In genomic region chr9:125343518-125344284, GRCh38 we compare ENCODE assay signal across 12 cellular contexts.
A peak's percentile ranks its signal among the peaks of the same experiment; 100 is the strongest.
DNase-seq lines count a peak whose midpoint lies in the region; ATAC-seq, FAIRE-seq and TF ChIP-seq lines count a peak whose summit lies in the region.
"Had no signal": no experiment of that assay in that cellular context is flagged by ENCODE, and none has a peak within 500 bp of the region (broad histone marks: within the 10 kb centered on the region; RNA-seq: fewer than 3 reads in every experiment).

No MANE protein-coding gene starts in this region.

- CTCF ChIA-PET in K562 (lab: Yijun Ruan, JAX; ENCODE audit: low intra/inter-chr PET ratio), result no interaction called here

- TF ChIP-seq RAD21 in K562 (CRISPR knock-in tag; conservative IDR thresholded peaks at IDR 0.05 in 1 of 2, IDR thresholded peaks at IDR 0.05 in 1 of 2), result no peak

- H3K27me3 ChIP-seq in MG63 (no peaks in the 10 kb centered on the region), K562 (ENCODE audit: control insufficient read depth in 2 of 2, insufficient read depth in 2 of 2, low read length in 2 of 2) (no peaks in the 10 kb centered on the region), iPS-20b (ENCODE audit: insufficient read depth, low read length) (no peaks in the 10 kb centered on the region)
- H3K27me3 ChIP-seq: neutrophil had no signal

- no peaks in the 10 kb centered on the region for H3K9me3 ChIP-seq in MG63
- H3K9me3 ChIP-seq in K562 (replicated peaks; ENCODE audit: control insufficient read depth, insufficient read depth, low read depth, low read length), result no peaks in the 10 kb centered on the region
- no peaks in the 10 kb centered on the region for H3K9me3 ChIP-seq in iPS-20b (ENCODE audit: insufficient read depth, low read depth, low read length)
- H3K9me3 ChIP-seq: neutrophil had no signal

- H2AFZ ChIP-seq in K562 (ENCODE audit: low read depth, low read length), result no peak overlapping the region

- H3K4me3 ChIP-seq in MG63 (no peak overlapping the region), K562 (no peak overlapping the region), iPS-20b (ENCODE audit: low read length) (peak overlapping the region; percentile 9; the same call in 1 of the 2 replicates)

- no peak overlapping the region for H3K4me2 ChIP-seq in K562 (ENCODE audit: insufficient read depth, low read length)

- H3K4me1 ChIP-seq in K562 (replicated peaks in 1 of 2; ENCODE audit: control insufficient read depth in 2 of 2, insufficient read depth in 2 of 2, low read length in 2 of 2) (no peaks in the 10 kb centered on the region), iPS-20b (ENCODE audit: insufficient read depth, low read length) (peaks cover 19% of the 10 kb centered on the region)

- H3K36me3 ChIP-seq in MG63 (peaks cover 57% of the 10 kb centered on the region), K562 (ENCODE audit: control insufficient read depth, insufficient read depth, low read length) (peaks cover 91% of the 10 kb centered on the region), iPS-20b (ENCODE audit: insufficient read depth, low read depth, low read length) (peaks cover 39% of the 10 kb centered on the region)

- TF ChIP-seq CTCF in K562 (IDR thresholded peaks at IDR 0.05 in 2 of 3, conservative IDR thresholded peaks at IDR 0.05 in 1 of 3; ENCODE audit: insufficient read depth in 2 of 3, low read depth in 1 of 3, low read length in 3 of 3), result no peak
- TF ChIP-seq CTCF in GM20000 (IDR thresholded peaks at IDR 0.05; ENCODE audit: extremely low read depth, missing control alignments), result no peak

- TF ChIP-seq POLR2A in K562 (conservative IDR thresholded peaks at IDR 0.05), result no peak

- no TSS peak for BruUV-seq in K562 (replicated peaks; lab: Mats Ljungman, UMichigan)

- DNase-seq in AG08396 (ENCODE audit: low spot score), result peak; percentile 23
- DNase-seq in MG63, result peak; percentile 72
- no peak for DNase-seq in K562 (ENCODE audit: extremely low read depth in 1 of 4, low spot score in 3 of 4)
- DNase-seq in activated naive CD4-positive, alpha-beta T cell (lab: John Stamatoyannopoulos, UW), result no peak
- DNase-seq in NCI-H1048 (lab: John Stamatoyannopoulos, UW), result no peak
- DNase-seq in GM20000 (ENCODE audit: low spot score), result no peak
- DNase-seq: MV-4-11 had no signal

- FAIRE-seq in K562 (lab: Jason Lieb, UNC), result no peak
- FAIRE-seq: colon had no signal

- H3K79me2 ChIP-seq in K562 (ENCODE audit: control insufficient read depth, insufficient read depth, low read length), result no peaks in the 10 kb centered on the region

- TF ChIP-seq EP300 in K562 (IDR thresholded peaks at IDR 0.05; ENCODE audit: low read length), result no peak

- H3K27ac ChIP-seq in K562 (ENCODE audit: extremely low read depth, low read depth, low read length) (no peak overlapping the region), iPS-20b (ENCODE audit: low read length) (no peak overlapping the region)
- H3K27ac ChIP-seq: neutrophil had no signal

- no peaks in the 10 kb centered on the region for H3K9me1 ChIP-seq in K562 (ENCODE audit: control insufficient read depth, insufficient read depth, low read length)

- H3K9ac ChIP-seq in K562 (ENCODE audit: insufficient read depth in 1 of 2, low read depth in 2 of 2, low read length in 2 of 2) (no peak overlapping the region), iPS-20b (ENCODE audit: low read depth, low read length) (no peak overlapping the region)

- H4K20me1 ChIP-seq in K562 (replicated peaks; ENCODE audit: control insufficient read depth, insufficient read depth, low read length), result no peaks in the 10 kb centered on the region

- in situ Hi-C loops in K562 (cut with MboI), result no loop called here

- WGBS in K562 (ENCODE audit: insufficient coverage, low coverage, missing lambda C conversion rate), result 68% methylated on average over 3 of the region's 3 CpGs

- POLR2A ChIA-PET in K562 (lab: Yijun Ruan, JAX), result interaction anchor here (0.5 to 1.4 kb wide), 3 partner anchors 18 to 429 kb away, joined by 3 to 5 read pairs (median 3); no protein-coding TSS in a partner anchor

- intact Hi-C loops in K562 (cut with micrococcal nuclease), result no loop called here

- ATAC-seq in K562 (no peak), GM18517 (IDR thresholded peaks at IDR 0.05; ENCODE audit: unreplicated experiment) (no peak)
- ATAC-seq: activated CD4-positive, CD25-positive, alpha-beta regulatory T cell treated with anti-CD3 and anti-CD28 coated beads, Interleukin-2, amount 50 U/mL, for 24 hours had no signal

TF ChIP-seq in K562, 482 proteins besides CTCF, POLR2A, EP300 and RAD21:
- TF ChIP-seq ZNF586 (CRISPR knock-in tag; conservative IDR thresholded peaks at IDR 0.05) (no peak), ZNF316 (IDR thresholded peaks at IDR 0.05) (peak; percentile 33; the same call in 1 of the 2 replicates)

Comparison
In these comparisons a context has a peak if more than half of its experiments do, and no peak if none do; other contexts are left out.
1. DNase-seq: peak in AG08396 (single experiment) and MG63 (single experiment); none in K562 (0 of 4), activated naive CD4-positive, alpha-beta T cell (0 of 4), NCI-H1048 (single experiment) and GM20000 (single experiment).